In genomic region chr10:130195746-130196294, GRCh38 we compare ENCODE assay signal across 33 cellular contexts.
"Had no signal": no experiment of that assay in that cellular context is flagged by ENCODE, and none has a peak within 500 bp of the region (broad histone marks: within the 10 kb centered on the region; RNA-seq: fewer than 3 reads in every experiment).

No MANE protein-coding gene starts in this region.

- FAIRE-seq: astrocyte, TTC549 had no signal

- H3K27me3 ChIP-seq: adrenal gland, body of pancreas, brain microvascular endothelial cell had no signal

- H3K4me3 ChIP-seq: adrenal gland, body of pancreas, breast epithelium had no signal

- DNase-seq: activated B cell treated with CpG ODN at 0.5 μM for 24 hours; activated CD4-positive, alpha-beta memory T cell treated with anti-CD3 and anti-CD28 coated beads for 36 hours; activated CD4-positive, alpha-beta T cell treated with anti-CD3 and anti-CD28 coated beads for 4 hours; activated CD4-positive, alpha-beta T cell treated with anti-CD3 and anti-CD28 coated beads, Interleukin-2, amount 10 ng/mL, durations not matched to agents 24 days and 14 days; activated CD4-positive, alpha-beta T cell treated with anti-CD3 and anti-CD28 coated beads, Interleukin-2, amount 50 U/mL, for 1 hour; activated CD4-positive, alpha-beta T cell treated with anti-CD3 and anti-CD28 coated beads, Interleukin-2, amount 50 U/mL, for 4 hours; activated CD4-positive, CD25-positive, alpha-beta regulatory T cell treated with anti-CD3 and anti-CD28 coated beads, Interleukin-2, amount 50 U/mL, for 72 hours; activated CD8-positive, alpha-beta memory T cell treated with anti-CD3 and anti-CD28 coated beads, Interleukin-2, amount 50 U/mL, for 4 hours; activated CD8-positive, alpha-beta T cell treated with anti-CD3 and anti-CD28 coated beads for 36 hours; activated effector memory CD4-positive, alpha-beta T cell treated with anti-CD3 and anti-CD28 coated beads, Interleukin-2, amount 50 U/mL, for 16 hours; activated gamma-delta T cell treated with Interleukin-2 at 50 U/mL for 16 hours; activated naive CD4-positive, alpha-beta T cell; activated naive CD4-positive, alpha-beta T cell treated with anti-CD3 and anti-CD28 coated beads for 36 hours; activated naive CD4-positive, alpha-beta T cell treated with anti-CD3 and anti-CD28 coated beads, Interleukin-2, amount 50 U/mL, for 16 hours; activated naive CD8-positive, alpha-beta T cell treated with anti-CD3 and anti-CD28 coated beads for 36 hours; activated T-cell treated with anti-CD3 and anti-CD28 coated beads for 4 hours; activated T-cell treated with anti-CD3 and anti-CD28 coated beads, Interleukin-2, amount 50 U/mL, for 1 hour; activated T-cell treated with anti-CD3 and anti-CD28 coated beads, Interleukin-2, amount 50 U/mL, for 4 hours; activated T-cell treated with anti-CD3 and anti-CD28 coated beads, Interleukin-2, amount 50 U/mL, for 72 hours; adrenal gland; amniotic stem cell; body of pancreas; brain microvascular endothelial cell; central memory CD4-positive, alpha-beta T cell; T-helper 1 cell; T-helper 2 cell; T-helper 9 cell had no signal

- H3K9me3 ChIP-seq: adrenal gland, body of pancreas, breast epithelium had no signal

- ATAC-seq: activated CD8-positive, alpha-beta T cell treated with anti-CD3 and anti-CD28 coated beads for 36 hours; activated naive CD4-positive, alpha-beta T cell treated with anti-CD3 and anti-CD28 coated beads, Interleukin-2, amount 50 U/mL, for 72 hours; activated T-cell treated with anti-CD3 and anti-CD28 coated beads, Interleukin-2, amount 50 U/mL, for 4 hours; activated T-cell treated with anti-CD3 and anti-CD28 coated beads, Interleukin-2, amount 50 U/mL, for 72 hours; activated T-helper 17 cell treated with anti-CD3 and anti-CD28 coated beads, Interleukin-2, amount 50 U/mL, for 72 hours; body of pancreas had no signal

- H3K4me1 ChIP-seq: breast epithelium had no signal

- H3K36me3 ChIP-seq: adrenal gland, brain microvascular endothelial cell, breast epithelium had no signal

- H3K27ac ChIP-seq: adrenal gland, body of pancreas, brain microvascular endothelial cell, breast epithelium, VCaP had no signal
